24 cellular contexts compared by ENCODE assay signal in the genomic region with DNA sequence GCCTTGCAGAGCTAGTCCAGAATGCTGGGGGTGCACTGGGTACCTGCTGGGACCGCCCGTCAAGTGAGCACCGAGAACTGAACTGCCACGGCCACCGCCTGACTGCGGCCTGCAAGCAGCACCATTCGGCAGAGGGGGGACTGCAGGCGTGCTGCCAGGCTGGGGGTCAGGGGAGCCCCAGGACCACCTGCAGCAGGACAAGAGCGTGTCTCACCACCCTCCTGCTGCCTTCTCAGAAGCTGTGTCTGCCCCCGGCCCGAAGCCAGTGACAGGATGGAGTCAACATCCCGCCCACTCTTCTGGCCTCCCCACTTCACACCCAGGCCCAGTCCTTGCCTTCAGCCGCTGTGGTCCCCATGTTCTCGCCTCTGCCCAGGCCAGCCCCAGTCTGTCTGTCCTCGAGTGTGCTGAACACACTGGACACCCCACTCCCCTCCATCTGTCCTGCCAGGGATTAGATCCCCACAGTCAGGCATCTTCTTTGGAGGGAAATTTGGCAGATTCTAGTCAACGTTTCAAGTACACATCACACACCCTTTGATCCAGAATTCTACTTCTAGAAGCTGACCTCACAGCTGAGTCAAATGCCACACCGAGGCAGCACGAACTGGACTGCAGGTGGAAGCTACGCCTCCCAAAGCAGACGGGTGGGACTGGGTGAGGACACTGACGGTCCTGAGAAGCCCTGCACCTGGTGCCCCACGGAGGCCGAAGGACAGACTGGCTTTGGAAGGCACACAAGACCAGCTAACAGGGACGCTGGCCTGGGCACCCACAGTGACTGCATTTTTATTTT. TPM values are rescaled to one million over a fixed set of nuclear protein-coding genes. Genes with fewer than 3 reads are reported as not detected.
DNase-seq lines count a peak whose midpoint lies in the region; ATAC-seq and TF ChIP-seq lines count a peak whose summit lies in the region.
"Had no signal": no experiment of that assay in that cellular context is flagged by ENCODE, and none has a peak within 500 bp of the region (broad histone marks: within the 10 kb centered on the region; RNA-seq: fewer than 3 reads in every experiment).

No MANE protein-coding gene starts in this region.

- H3K4ac ChIP-seq in H9 (ENCODE audit: low read depth, low read length) (no peak overlapping the region), mesendoderm (ENCODE audit: low read depth, low read length) (no peak overlapping the region)

- H2AFZ ChIP-seq in H9 (ENCODE audit: low read length) = no peak overlapping the region
- no peak overlapping the region for H2AFZ ChIP-seq in mammary epithelial cell (ENCODE audit: low read depth, low read length)
- H2AFZ ChIP-seq: neural progenitor cell had no signal

- peaks cover 65 to 80% (median 74%) of the 10 kb centered on the region in 10 experiments for H3K4me1 ChIP-seq in BLaER1 treated with 17β-estradiol and CSF1 and Interleukin-3, amounts not matched to agents 10 nM and 100 nM
- H3K4me1 ChIP-seq in H9 (ENCODE audit: insufficient read depth, low read length) (0 out of 2 replicates have a peak, but pooled peaks cover 2% of the 10 kb centered on the region), mesendoderm (ENCODE audit: control insufficient read depth, low read depth, low read length) (no peaks in the 10 kb centered on the region), mammary epithelial cell (ENCODE audit: insufficient read depth, low read length) (peaks cover 20% of the 10 kb centered on the region)

- H3K23ac ChIP-seq in H9 (ENCODE audit: insufficient read length, low read depth, low read length) (no peak overlapping the region), mesendoderm (ENCODE audit: low read length) (peak overlapping the region; percentile 85)

- H2BK120ac ChIP-seq in H9 (ENCODE audit: low read depth, low read length, poor library complexity, severe bottlenecking) (no peak overlapping the region), mesendoderm (ENCODE audit: low read depth, low read length) (no peak overlapping the region)

- peaks cover 13 to 21% of the 10 kb centered on the region in 2 experiments for H3K4me1 Mint-ChIP-seq in H9
- no peaks in the 10 kb centered on the region for H3K4me1 Mint-ChIP-seq in activated T-helper 17 cell treated with anti-CD3 and anti-CD28 coated beads, Interleukin-2, amount 50 U/mL, for 72 hours
- H3K4me1 Mint-ChIP-seq in activated CD4-positive, alpha-beta memory T cell treated with anti-CD3 and anti-CD28 coated beads, Interleukin-2, amount 10 ng/mL, durations not matched to agents 7 days and 5 days = peaks cover 32% of the 10 kb centered on the region

- TF ChIP-seq CTCF in H9 (conservative IDR thresholded peaks at IDR 0.05) (no peak), mammary epithelial cell (conservative IDR thresholded peaks at IDR 0.05 in 1 of 2, IDR thresholded peaks at IDR 0.05 in 1 of 2; ENCODE audit: extremely low read depth in 1 of 2, insufficient read depth in 1 of 2, low read depth in 1 of 2, low read length in 2 of 2) (no peak)

- H3K14ac ChIP-seq in H9 (ENCODE audit: insufficient read depth, low read length) = no peak overlapping the region

- H2BK12ac ChIP-seq in H9 (ENCODE audit: insufficient read length, low read depth, low read length) = no peak overlapping the region

- H3K9ac ChIP-seq in BLaER1 treated with 17β-estradiol and CSF1 and Interleukin-3, amounts not matched to agents 10 nM and 100 nM = peak overlapping the region in 8 of 11 experiments; percentile 10 to 76 (median 60); a peak in 7 of 22 replicates
- no peak overlapping the region for H3K9ac ChIP-seq in H9 (ENCODE audit: extremely low read depth, insufficient read length, low read length)
- no peak overlapping the region for H3K9ac ChIP-seq in mesendoderm (ENCODE audit: low read length)
- no peak overlapping the region for H3K9ac ChIP-seq in mammary epithelial cell (ENCODE audit: insufficient read depth, low read length)
- H3K9ac ChIP-seq: neural progenitor cell had no signal

- no peak overlapping the region for H4K8ac ChIP-seq in H9 (replicated peaks; ENCODE audit: insufficient read length, low read depth, low read length)
- no peak overlapping the region for H4K8ac ChIP-seq in mesendoderm (ENCODE audit: low read depth, low read length)

- H3K27me3 ChIP-seq in BLaER1 treated with 17β-estradiol and CSF1 and Interleukin-3, amounts not matched to agents 10 nM and 100 nM = no peaks in the 10 kb centered on the region
- no peaks in the 10 kb centered on the region for H3K27me3 ChIP-seq in H9 (ENCODE audit: insufficient read depth, low read length)
- H3K27me3 ChIP-seq in mesendoderm (ENCODE audit: insufficient read depth, low read length, poor library complexity) = no peaks in the 10 kb centered on the region
- no peaks in the 10 kb centered on the region for H3K27me3 ChIP-seq in mammary epithelial cell (ENCODE audit: insufficient read depth, low read length)
- H3K27me3 ChIP-seq: ascending aorta, neural progenitor cell, SJSA1, uterus had no signal

- H3K4me2 ChIP-seq in BLaER1 treated with 17β-estradiol and CSF1 and Interleukin-3, amounts not matched to agents 10 nM and 100 nM = peak overlapping the region; percentile 79 to 96 (median 94)
- H3K4me2 ChIP-seq in H9 (ENCODE audit: insufficient read depth, insufficient read length, low read length) (no peak overlapping the region), mesendoderm (ENCODE audit: low read length) (no peak overlapping the region), mammary epithelial cell (ENCODE audit: insufficient read depth, low read depth, low read length) (no peak overlapping the region)
- H3K4me2 ChIP-seq: neural progenitor cell had no signal

- H3K9me3 Mint-ChIP-seq in H9 = no peaks in the 10 kb centered on the region
- no peaks in the 10 kb centered on the region for H3K9me3 Mint-ChIP-seq in activated T-helper 17 cell treated with anti-CD3 and anti-CD28 coated beads, Interleukin-2, amount 50 U/mL, for 72 hours
- no peaks in the 10 kb centered on the region for H3K9me3 Mint-ChIP-seq in activated CD4-positive, alpha-beta memory T cell treated with anti-CD3 and anti-CD28 coated beads, Interleukin-2, amount 10 ng/mL, durations not matched to agents 7 days and 5 days
- H3K9me3 Mint-ChIP-seq: activated CD4-positive, alpha-beta memory T cell treated with anti-CD3 and anti-CD28 coated beads for 36 hours; activated T-cell treated with anti-CD3 and anti-CD28 coated beads, Interleukin-2, amount 50 U/mL, for 24 hours; neural progenitor cell had no signal

- peaks cover 18 to 39% (median 34%) of the 10 kb centered on the region in 3 experiments; a peak in 6 of 7 replicates for H3K36me3 Mint-ChIP-seq in H9 (ENCODE audit: insufficient read depth in 1 of 3, low read depth in 3 of 3)
- H3K36me3 Mint-ChIP-seq in activated T-helper 17 cell treated with anti-CD3 and anti-CD28 coated beads, Interleukin-2, amount 50 U/mL, for 72 hours (ENCODE audit: low read depth) = peaks cover 39% of the 10 kb centered on the region
- peaks cover 27% of the 10 kb centered on the region for H3K36me3 Mint-ChIP-seq in activated CD4-positive, alpha-beta memory T cell treated with anti-CD3 and anti-CD28 coated beads, Interleukin-2, amount 10 ng/mL, durations not matched to agents 7 days and 5 days (ENCODE audit: low read depth)
- H3K36me3 Mint-ChIP-seq: activated naive CD8-positive, alpha-beta T cell had no signal

- no peak for DNase-seq in H9
- DNase-seq in mesendoderm = no peak
- DNase-seq in mammary epithelial cell = no peak
- DNase-seq in SIG-M5 treated with dmso at 0.1 percent for 504 hours (lab: John Stamatoyannopoulos, UW; ENCODE audit: unreplicated experiment) = no peak
- DNase-seq in activated CD4-positive, alpha-beta memory T cell treated with anti-CD3 and anti-CD28 coated beads, Interleukin-2, amount 10 ng/mL, durations not matched to agents 7 days and 5 days = no peak
- DNase-seq: activated CD4-positive, alpha-beta memory T cell treated with anti-CD3 and anti-CD28 coated beads for 36 hours; activated CD4-positive, CD25-positive, alpha-beta regulatory T cell; foreskin keratinocyte; GF-D8; left ventricle myocardium inferior; NCI-H1048; NCI-H1930; NCI-H226; NCI-H748 treated with DMSO at 0.1 percent for 48 hours; OCI-M1; T-helper 9 cell; uterus had no signal

- no peaks in the 10 kb centered on the region for H3K9me3 ChIP-seq in BLaER1 treated with 17β-estradiol and CSF1 and Interleukin-3, amounts not matched to agents 10 nM and 100 nM (replicated peaks in 1 of 11)
- H3K9me3 ChIP-seq in H9 (ENCODE audit: control insufficient read depth, low read depth, low read length) (no peaks in the 10 kb centered on the region), mammary epithelial cell (replicated peaks; ENCODE audit: insufficient read depth, low read length) (no peaks in the 10 kb centered on the region)
- H3K9me3 ChIP-seq: ascending aorta, left ventricle myocardium inferior, SJSA1, uterus had no signal

- no peak overlapping the region for H2BK20ac ChIP-seq in H9 (ENCODE audit: low read depth, low read length, poor library complexity, severe bottlenecking)

- no CpG with 5 or more reads among the region's 24 CpGs for WGBS in H9 (ENCODE audit: extremely low coverage, insufficient read length, low lambda C conversion rate)
- no CpG with 5 or more reads among the region's 24 CpGs for WGBS in mesendoderm (ENCODE audit: extremely low coverage, insufficient coverage, low lambda C conversion rate)
- WGBS in mammary epithelial cell (ENCODE audit: low coverage, missing lambda C conversion rate) = 90% methylated on average over 12 of the region's 24 CpGs

- H3K56ac ChIP-seq in H9 (ENCODE audit: insufficient read length, low read depth, low read length) = no peak overlapping the region
- H3K56ac ChIP-seq in mesendoderm (ENCODE audit: low read length) = no peak overlapping the region

- intact Hi-C loops in mammary epithelial cell (cut with micrococcal nuclease) = loop anchor here (2.0 kb wide), 1 partner anchor 15 kb away; no protein-coding TSS in a partner anchor

- peak overlapping the region in 2 of 3 experiments; percentile 34 to 57; a peak in 1 of 7 replicates for H3K27ac Mint-ChIP-seq in H9
- H3K27ac Mint-ChIP-seq in activated T-helper 17 cell treated with anti-CD3 and anti-CD28 coated beads, Interleukin-2, amount 50 U/mL, for 72 hours = no peak overlapping the region
- H3K27ac Mint-ChIP-seq in activated CD4-positive, alpha-beta memory T cell treated with anti-CD3 and anti-CD28 coated beads, Interleukin-2, amount 10 ng/mL, durations not matched to agents 7 days and 5 days = no peak overlapping the region
- H3K27ac Mint-ChIP-seq: activated CD4-positive, alpha-beta memory T cell treated with anti-CD3 and anti-CD28 coated beads for 36 hours; activated naive CD8-positive, alpha-beta T cell; neural progenitor cell had no signal

- H4K5ac ChIP-seq in H9 (ENCODE audit: insufficient read length, low read depth, low read length) = no peak overlapping the region
- H4K5ac ChIP-seq in mesendoderm (ENCODE audit: low read length) = no peak overlapping the region

- H4K91ac ChIP-seq in H9 (ENCODE audit: insufficient read length, low read depth, low read length) = no peak overlapping the region

- H3K79me1 ChIP-seq in H9 (ENCODE audit: insufficient read depth, low read depth, low read length, poor library complexity, severe bottlenecking) (no peaks in the 10 kb centered on the region), mesendoderm (ENCODE audit: low read length) (no peaks in the 10 kb centered on the region)

- peaks cover 39 to 53% (median 47%) of the 10 kb centered on the region in 11 experiments for H3K36me3 ChIP-seq in BLaER1 treated with 17β-estradiol and CSF1 and Interleukin-3, amounts not matched to agents 10 nM and 100 nM
- H3K36me3 ChIP-seq in mesendoderm (ENCODE audit: control insufficient read depth, insufficient read depth, low read length) (peaks cover 8% of the 10 kb centered on the region), mammary epithelial cell (ENCODE audit: insufficient read depth, low read length) (peaks cover 19% of the 10 kb centered on the region)
- H3K36me3 ChIP-seq: neural progenitor cell, uterus had no signal

- H2BK15ac ChIP-seq in H9 (ENCODE audit: low read depth, low read length) (no peak overlapping the region), mesendoderm (replicated peaks; ENCODE audit: low read depth) (no peak overlapping the region)

- no TSS peak for BruUV-seq in mammary epithelial cell (replicated peaks; lab: Mats Ljungman, UMichigan)

- H3K4me3 Mint-ChIP-seq in H9 = no peak overlapping the region
- peak overlapping the region; percentile 12 for H3K4me3 Mint-ChIP-seq in activated T-helper 17 cell treated with anti-CD3 and anti-CD28 coated beads, Interleukin-2, amount 50 U/mL, for 72 hours
- H3K4me3 Mint-ChIP-seq in activated CD4-positive, alpha-beta memory T cell treated with anti-CD3 and anti-CD28 coated beads, Interleukin-2, amount 10 ng/mL, durations not matched to agents 7 days and 5 days = no peak overlapping the region
- H3K4me3 Mint-ChIP-seq: neural progenitor cell had no signal

- dilution Hi-C loops in mammary epithelial cell (cut with HindIII; ENCODE audit: low sequenced_read_pairs) = no loop called here

- H2AK5ac ChIP-seq in H9 (ENCODE audit: insufficient read length, low read length) = no peak overlapping the region
- no peak overlapping the region for H2AK5ac ChIP-seq in mesendoderm (ENCODE audit: low read length)

- H3K4me3 ChIP-seq in BLaER1 treated with 17β-estradiol and CSF1 and Interleukin-3, amounts not matched to agents 10 nM and 100 nM = peak overlapping the region in 1 of 10 experiments; percentile 51; a peak in 1 of 20 replicates
- H3K4me3 ChIP-seq in mesendoderm (ENCODE audit: low read length) (no peak overlapping the region), mammary epithelial cell (replicated peaks in 1 of 3; ENCODE audit: insufficient read depth in 1 of 3, low read depth in 2 of 3, low read length in 3 of 3) (no peak overlapping the region)
- H3K4me3 ChIP-seq: ascending aorta, neural progenitor cell, SJSA1, uterus had no signal

- peaks cover 24 to 60% (median 44%) of the 10 kb centered on the region in 11 experiments; a peak in 21 of 22 replicates for H4K20me1 ChIP-seq in BLaER1 treated with 17β-estradiol and CSF1 and Interleukin-3, amounts not matched to agents 10 nM and 100 nM
- H4K20me1 ChIP-seq in H9 (ENCODE audit: control insufficient read depth, insufficient read depth, insufficient read length) (no peaks in the 10 kb centered on the region), mammary epithelial cell (ENCODE audit: insufficient read depth, low read length) (no peaks in the 10 kb centered on the region)

- POLR2A ChIA-PET in activated CD4-positive, alpha-beta memory T cell treated with anti-CD3 and anti-CD28 coated beads, Interleukin-2, amount 10 ng/mL, durations not matched to agents 7 days and 5 days (lab: Charles Lee) = interaction anchor here (0.5 to 1.5 kb wide), 4 partner anchors 19 to 343 kb away, joined by 3 to 4 read pairs (median 3); a partner anchor contains a TSS

- CTCF ChIA-PET in mammary epithelial cell (lab: Charles Lee; ENCODE audit: low non-redundant PET) = no interaction called here
- CTCF ChIA-PET in activated CD4-positive, alpha-beta memory T cell treated with anti-CD3 and anti-CD28 coated beads, Interleukin-2, amount 10 ng/mL, durations not matched to agents 7 days and 5 days (lab: Charles Lee) = interaction anchor here (0.6 to 1.1 kb wide), 2 partner anchors 25 to 291 kb away, joined by 3 read pairs; no protein-coding TSS in a partner anchor

- H3K79me2 ChIP-seq in H9 (ENCODE audit: insufficient read depth, low read length) (no peaks in the 10 kb centered on the region), mesendoderm (ENCODE audit: control insufficient read depth, insufficient read depth, low read length) (no peaks in the 10 kb centered on the region), mammary epithelial cell (ENCODE audit: insufficient read depth, low read length) (peaks cover 16% of the 10 kb centered on the region)

- H2BK5ac ChIP-seq in H9 (ENCODE audit: insufficient read length, low read length) = no peak overlapping the region
- H2BK5ac ChIP-seq in mesendoderm (ENCODE audit: low read length) = no peak overlapping the region

- H3T11ph ChIP-seq in H9 (ENCODE audit: low read length) = no peak overlapping the region

- H3K18ac ChIP-seq in H9 (ENCODE audit: insufficient read length, low read depth, low read length) = no peak overlapping the region
- H3K18ac ChIP-seq in mesendoderm (ENCODE audit: low read length) = no peak overlapping the region

- H3K27me3 Mint-ChIP-seq in H9 (ENCODE audit: low read depth) = no peaks in the 10 kb centered on the region
- H3K27me3 Mint-ChIP-seq in activated T-helper 17 cell treated with anti-CD3 and anti-CD28 coated beads, Interleukin-2, amount 50 U/mL, for 72 hours = no peaks in the 10 kb centered on the region
- no peaks in the 10 kb centered on the region for H3K27me3 Mint-ChIP-seq in activated CD4-positive, alpha-beta memory T cell treated with anti-CD3 and anti-CD28 coated beads, Interleukin-2, amount 10 ng/mL, durations not matched to agents 7 days and 5 days
- H3K27me3 Mint-ChIP-seq: activated CD4-positive, alpha-beta memory T cell treated with anti-CD3 and anti-CD28 coated beads for 36 hours; activated naive CD8-positive, alpha-beta T cell; activated T-cell treated with anti-CD3 and anti-CD28 coated beads, Interleukin-2, amount 50 U/mL, for 24 hours had no signal

- in situ Hi-C loops in mammary epithelial cell (cut with MboI; ENCODE audit: low sequenced_read_pairs in 2 of 2) = no loop called here

- ATAC-seq in activated T-helper 17 cell treated with anti-CD3 and anti-CD28 coated beads, Interleukin-2, amount 50 U/mL, for 72 hours (replicated peaks) = no peak

- no peaks in the 10 kb centered on the region for H3K23me2 ChIP-seq in H9 (ENCODE audit: insufficient read length, low read depth, low read length, poor library complexity, severe bottlenecking)

- peak overlapping the region in 6 of 11 experiments; percentile 58 to 75 (median 67); a peak in 8 of 22 replicates for H3K27ac ChIP-seq in BLaER1 treated with 17β-estradiol and CSF1 and Interleukin-3, amounts not matched to agents 10 nM and 100 nM
- no peak overlapping the region for H3K27ac ChIP-seq in H9 (ENCODE audit: insufficient read length, low read depth, low read length)
- H3K27ac ChIP-seq in mesendoderm (ENCODE audit: low read depth, low read length) = no peak overlapping the region
- no peak overlapping the region for H3K27ac ChIP-seq in mammary epithelial cell (ENCODE audit: insufficient read depth, low read depth, low read length)
- H3K27ac ChIP-seq: ascending aorta, foreskin keratinocyte, neural progenitor cell, SJSA1, uterus had no signal

RNA-seq across cellular contexts. Expression of a gene that starts 26.0 kb away (rescaled TPM):
- total RNA-seq in H9 (2021) (107 and 112 TPM in 2 replicates), mammary epithelial cell (100 to 1,000 TPM; 131 to 269 TPM)
- 10 to 100 TPM; 76.5 to 78.8 TPM for total RNA-seq in activated T-helper 17 cell treated with anti-CD3 and anti-CD28 coated beads, Interleukin-2, amount 50 U/mL, for 72 hours
- 106 TPM for polyA plus RNA-seq in mesendoderm (2013, experiment 1 of 2)
- polyA plus RNA-seq in mesendoderm (2013, experiment 2 of 2) = 104 TPM
- 146 TPM for polyA plus RNA-seq in mammary epithelial cell
- 174 TPM for polyA minus RNA-seq in mammary epithelial cell
- total RNA-seq in activated CD4-positive, alpha-beta memory T cell treated with anti-CD3 and anti-CD28 coated beads, Interleukin-2, amount 10 ng/mL, durations not matched to agents 7 days and 5 days = 10 to 100 TPM; 80.3 to 82.6 TPM

RNA-seq across cellular contexts. Expression of a gene that starts 29.6 kb away (rescaled TPM):
- 82.9 and 85.7 TPM in 2 replicates for total RNA-seq in H9 (2021)
- total RNA-seq in activated T-helper 17 cell treated with anti-CD3 and anti-CD28 coated beads, Interleukin-2, amount 50 U/mL, for 72 hours = 10 to 100 TPM; 52.6 to 86.2 TPM
- 156 TPM for polyA plus RNA-seq in mesendoderm (2013, experiment 1 of 2)
- 154 TPM for polyA plus RNA-seq in mesendoderm (2013, experiment 2 of 2)
- 10 to 100 TPM; 58.1 to 58.8 TPM for total RNA-seq in mammary epithelial cell
- 89.6 TPM for polyA plus RNA-seq in mammary epithelial cell
- polyA minus RNA-seq in mammary epithelial cell = 52.9 TPM
- total RNA-seq in activated CD4-positive, alpha-beta memory T cell treated with anti-CD3 and anti-CD28 coated beads, Interleukin-2, amount 10 ng/mL, durations not matched to agents 7 days and 5 days = 10 to 100 TPM; 86.5 to 89.0 TPM

RNA-seq across cellular contexts. Expression of a gene that starts 45.8 kb away (rescaled TPM):
- 106 and 121 TPM in 2 replicates for total RNA-seq in H9 (2021)
- total RNA-seq in activated T-helper 17 cell treated with anti-CD3 and anti-CD28 coated beads, Interleukin-2, amount 50 U/mL, for 72 hours = 100 to 1,000 TPM in 1 of 2 donors, 10 to 100 TPM in 1; 88.9 to 136 TPM
- polyA plus RNA-seq in mesendoderm (2013, experiment 1 of 2) = 73.0 TPM
- polyA plus RNA-seq in mesendoderm (2013, experiment 2 of 2) = 72.2 TPM
- 10 to 100 TPM; 85.7 to 93.1 TPM for total RNA-seq in mammary epithelial cell
- polyA plus RNA-seq in mammary epithelial cell = 82.0 TPM
- 82.4 TPM for polyA minus RNA-seq in mammary epithelial cell
- total RNA-seq in activated CD4-positive, alpha-beta memory T cell treated with anti-CD3 and anti-CD28 coated beads, Interleukin-2, amount 10 ng/mL, durations not matched to agents 7 days and 5 days = 10 to 100 TPM; 70.7 to 74.0 TPM

Comparison
In these comparisons a context has a peak if more than half of its experiments do, and no peak if none do; other contexts are left out.
1. H3K27ac ChIP-seq: peak in BLaER1 treated with 17β-estradiol and CSF1 and Interleukin-3, amounts not matched to agents 10 nM and 100 nM (6 of 11); none in H9 (single experiment), mesendoderm (single experiment) and mammary epithelial cell (single experiment).
2. H3K4me2 ChIP-seq: peak in BLaER1 treated with 17β-estradiol and CSF1 and Interleukin-3, amounts not matched to agents 10 nM and 100 nM (11 of 11); none in H9 (single experiment), mesendoderm (single experiment) and mammary epithelial cell (single experiment).
3. H3K9ac ChIP-seq: peak in BLaER1 treated with 17β-estradiol and CSF1 and Interleukin-3, amounts not matched to agents 10 nM and 100 nM (8 of 11); none in H9 (single experiment), mesendoderm (single experiment) and mammary epithelial cell (single experiment).
4. H3K27ac Mint-ChIP-seq: peak in H9 (2 of 3); none in activated T-helper 17 cell treated with anti-CD3 and anti-CD28 coated beads, Interleukin-2, amount 50 U/mL, for 72 hours (single experiment) and activated CD4-positive, alpha-beta memory T cell treated with anti-CD3 and anti-CD28 coated beads, Interleukin-2, amount 10 ng/mL, durations not matched to agents 7 days and 5 days (single experiment).